8 cellular contexts compared by ENCODE assay signal in genomic region chr6:44128020-44128917, GRCh38. TPM values are rescaled to one million over a fixed set of nuclear protein-coding genes. Genes with fewer than 3 reads are reported as not detected.
DNase-seq lines count a peak whose midpoint lies in the region; ATAC-seq and TF ChIP-seq lines count a peak whose summit lies in the region.

No MANE protein-coding gene starts in this region.

- no peak for TF ChIP-seq RAD21 in IMR-90 (IDR thresholded peaks at IDR 0.05; ENCODE audit: low read length)

- H4K5ac ChIP-seq in IMR-90 (ENCODE audit: low read depth, low read length) = no peak overlapping the region

- H4K8ac ChIP-seq in IMR-90 (ENCODE audit: low read depth in 2 of 2, low read length in 2 of 2) = peak overlapping the region in 1 of 2 experiments; percentile 13; a peak in 1 of 4 replicates

- no peaks in the 10 kb centered on the region for H3K36me3 ChIP-seq in IMR-90 (ENCODE audit: control insufficient read depth, insufficient read depth, low read length)

- no peak overlapping the region for H2BK20ac ChIP-seq in IMR-90 (ENCODE audit: low read depth, low read length)

- peak overlapping the region; percentile 54; the same call in 1 of the 2 replicates for H3K23ac ChIP-seq in IMR-90 (ENCODE audit: low read depth, low read length)

- POLR2A ChIA-PET in IMR-90 (lab: Charles Lee; ENCODE audit: unreplicated experiment) = no interaction called here

- peak; percentile 6 to 18 for DNase-seq in SHP77 (lab: John Stamatoyannopoulos, UW)
- no peak for DNase-seq in SHP77 treated with DMSO at 0.1 percent for 48 hours (lab: John Stamatoyannopoulos, UW)
- DNase-seq in IMR-90 = no peak
- DNase-seq in activated T-cell treated with anti-CD3 and anti-CD28 coated beads, Interleukin-2, amount 50 U/mL, for 72 hours = peak; percentile 33 to 41
- peak; percentile 39 for DNase-seq in germinal center (ENCODE audit: low spot score)
- peak; percentile 8 for DNase-seq in occipital lobe (lab: John Stamatoyannopoulos, UW)
- no peak for DNase-seq in cerebellar nuclear complex (lab: John Stamatoyannopoulos, UW)

- H3K56ac ChIP-seq in IMR-90 (ENCODE audit: extremely low read depth, insufficient read depth, low read length) = no peak overlapping the region

- H3K4me1 Mint-ChIP-seq in activated T-cell treated with anti-CD3 and anti-CD28 coated beads, Interleukin-2, amount 50 U/mL, for 72 hours (ENCODE audit: low read depth) = peaks cover 50% of the 10 kb centered on the region

- no peak; the same call in 1 of the 2 replicates for TF ChIP-seq CTCF in IMR-90 (conservative IDR thresholded peaks at IDR 0.05; ENCODE audit: low read depth, low read length)

- in situ Hi-C loops in IMR-90 (cut with MboI; ENCODE audit: low sequenced_read_pairs) = no loop called here

- no peak overlapping the region for H4K91ac ChIP-seq in IMR-90 (ENCODE audit: insufficient read depth, low read depth, low read length)

- peak overlapping the region; percentile 67 for H3K4ac ChIP-seq in IMR-90 (ENCODE audit: low read depth, low read length)

- peak overlapping the region; percentile 93 for H2AFZ ChIP-seq in IMR-90 (replicated peaks; ENCODE audit: low read length, poor library complexity)

- H2AK9ac ChIP-seq in IMR-90 (replicated peaks; ENCODE audit: low read depth, low read length, poor library complexity) = peak overlapping the region; percentile 94

- intact Hi-C loops in IMR-90 (cut with micrococcal nuclease) = no loop called here

- ATAC-seq in IMR-90 (ENCODE audit: low read depth) = peak; percentile 50
- ATAC-seq in activated T-cell treated with anti-CD3 and anti-CD28 coated beads, Interleukin-2, amount 50 U/mL, for 72 hours (replicated peaks in 1 of 2) = no peak
- ATAC-seq in HG03460 (IDR thresholded peaks at IDR 0.05; ENCODE audit: unreplicated experiment) = no peak

- H3K9me3 Mint-ChIP-seq in activated T-cell treated with anti-CD3 and anti-CD28 coated beads, Interleukin-2, amount 50 U/mL, for 72 hours = no peaks in the 10 kb centered on the region

- no peak overlapping the region for H3K27ac Mint-ChIP-seq in activated T-cell treated with anti-CD3 and anti-CD28 coated beads, Interleukin-2, amount 50 U/mL, for 72 hours

- no peak overlapping the region for H2BK15ac ChIP-seq in IMR-90 (ENCODE audit: low read depth, low read length)

- H3K9ac ChIP-seq in IMR-90 (ENCODE audit: low read depth, low read length) = peak overlapping the region; percentile 94

- peak overlapping the region; percentile 18; the same call in 1 of the 2 replicates for H3K14ac ChIP-seq in IMR-90 (replicated peaks; ENCODE audit: low read depth, low read length)

- peaks cover 6 to 8% of the 10 kb centered on the region in 2 donors for H3K36me3 Mint-ChIP-seq in activated T-cell treated with anti-CD3 and anti-CD28 coated beads, Interleukin-2, amount 50 U/mL, for 72 hours (ENCODE audit: insufficient read depth in 2 of 2)

- no peak overlapping the region for H2BK120ac ChIP-seq in IMR-90 (ENCODE audit: low read depth, low read length)

- H3K9me1 ChIP-seq in IMR-90 (ENCODE audit: insufficient read depth, low read length) = no peaks in the 10 kb centered on the region; the same call in 1 of the 2 replicates

- H3K4me1 ChIP-seq in IMR-90 (ENCODE audit: control insufficient read depth, insufficient read depth, low read length) = peaks cover 19% of the 10 kb centered on the region

- H2BK5ac ChIP-seq in IMR-90 (ENCODE audit: low read depth, low read length, poor library complexity, severe bottlenecking) = peak overlapping the region; percentile 74

- H3K4me3 Mint-ChIP-seq in activated T-cell treated with anti-CD3 and anti-CD28 coated beads, Interleukin-2, amount 50 U/mL, for 72 hours = peak overlapping the region; percentile 80 to 90

- no peaks in the 10 kb centered on the region for H3K27me3 ChIP-seq in IMR-90 (ENCODE audit: control insufficient read depth, insufficient read depth, low read length)

- dilution Hi-C loops in IMR-90 (cut with HindIII; ENCODE audit: low sequenced_read_pairs, unreplicated experiment) = no loop called here

- H3K79me1 ChIP-seq in IMR-90 (ENCODE audit: low read depth in 1 of 2, low read length in 2 of 2) = peaks cover 44 to 76% of the 10 kb centered on the region in 2 experiments

- H3K27ac ChIP-seq in IMR-90 (ENCODE audit: insufficient read depth, low read length) = peak overlapping the region; percentile 84

- peak overlapping the region; percentile 92 for H3K4me2 ChIP-seq in IMR-90 (ENCODE audit: low read depth, low read length)

- no peak overlapping the region for H3K18ac ChIP-seq in IMR-90 (ENCODE audit: low read depth, low read length)

- no TSS peak for BruUV-seq in IMR-90 (replicated peaks; lab: Mats Ljungman, UMichigan)

- CTCF ChIA-PET in IMR-90 (lab: Yijun Ruan, JAX) = no interaction called here

- H3K27me3 Mint-ChIP-seq in activated T-cell treated with anti-CD3 and anti-CD28 coated beads, Interleukin-2, amount 50 U/mL, for 72 hours (ENCODE audit: low read depth) = no peaks in the 10 kb centered on the region

- no peak for TF ChIP-seq POLR2A in IMR-90 (IDR thresholded peaks at IDR 0.05; ENCODE audit: low read depth, low read length)

- no peaks in the 10 kb centered on the region for H3K9me3 ChIP-seq in IMR-90 (ENCODE audit: control insufficient read depth, insufficient read depth, low read length)

- H4K20me1 ChIP-seq in IMR-90 (ENCODE audit: insufficient read depth, low read length) = peaks cover 39% of the 10 kb centered on the region

- 0% methylated on average over 26 of the region's 49 CpGs; no CpG with 5 or more reads in 1 of the 2 experiments for WGBS in IMR-90 (ENCODE audit: extremely low coverage in 2 of 2, insufficient read length in 1 of 2), 2 experiments

- H3K4me3 ChIP-seq in IMR-90 (ENCODE audit: insufficient read depth, low read depth, low read length) = peak overlapping the region; percentile 94

- H2AK5ac ChIP-seq in IMR-90 (ENCODE audit: low read depth, low read length) = peak overlapping the region; percentile 62

TF ChIP-seq in IMR-90, 13 proteins besides CTCF, POLR2A, EP300 and RAD21:
- no peak for TF ChIP-seq MAFK (IDR thresholded peaks at IDR 0.05; ENCODE audit: low read depth, low read length)
- no peak for TF ChIP-seq MAZ (IDR thresholded peaks at IDR 0.05; ENCODE audit: borderline replicate concordance, low read depth, low read length)
- TF ChIP-seq, protein P1, sequence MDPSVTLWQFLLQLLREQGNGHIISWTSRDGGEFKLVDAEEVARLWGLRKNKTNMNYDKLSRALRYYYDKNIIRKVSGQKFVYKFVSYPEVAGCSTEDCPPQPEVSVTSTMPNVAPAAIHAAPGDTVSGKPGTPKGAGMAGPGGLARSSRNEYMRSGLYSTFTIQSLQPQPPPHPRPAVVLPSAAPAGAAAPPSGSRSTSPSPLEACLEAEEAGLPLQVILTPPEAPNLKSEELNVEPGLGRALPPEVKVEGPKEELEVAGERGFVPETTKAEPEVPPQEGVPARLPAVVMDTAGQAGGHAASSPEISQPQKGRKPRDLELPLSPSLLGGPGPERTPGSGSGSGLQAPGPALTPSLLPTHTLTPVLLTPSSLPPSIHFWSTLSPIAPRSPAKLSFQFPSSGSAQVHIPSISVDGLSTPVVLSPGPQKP (IDR thresholded peaks at IDR 0.05; ENCODE audit: borderline replicate concordance, low read depth, low read length) = no peak
- TF ChIP-seq CEBPB (IDR thresholded peaks at IDR 0.05; ENCODE audit: low read depth, low read length) = no peak
- no peak for TF ChIP-seq CHD1 (IDR thresholded peaks at IDR 0.05; ENCODE audit: low read depth, low read length)
- TF ChIP-seq RCOR1 (IDR thresholded peaks at IDR 0.05; ENCODE audit: insufficient replicate concordance, low read length) = no peak

RNA-seq across cellular contexts. Expression of gene TMEM63B, which starts 0.9 kb away (rescaled TPM):
- 12.2 and 12.8 TPM in 2 replicates for total RNA-seq in IMR-90 (2012; rRNA removed)
- 42.6 and 45.6 TPM in 2 replicates for polyA plus RNA-seq in IMR-90 (2012; rRNA removed)
- 18.6 and 55.2 TPM in 2 replicates for polyA plus RNA-seq in IMR-90 (2012; cell fraction: cytosol; rRNA removed)
- 129 TPM in 2 replicates for polyA plus RNA-seq in IMR-90 (2012; cell fraction: nucleus; rRNA removed; ENCODE audit: low replicate concordance)
- total RNA-seq in activated T-cell treated with anti-CD3 and anti-CD28 coated beads, Interleukin-2, amount 50 U/mL, for 72 hours = 10 to 100 TPM; 16.3 to 17.9 TPM
- 41.3 TPM for total RNA-seq in occipital lobe

RNA-seq across cellular contexts. Expression of gene MRPL14, which starts 1.0 kb away (rescaled TPM):
- total RNA-seq in IMR-90 (2012; rRNA removed) = 43.7 and 52.8 TPM in 2 replicates
- 87.9 and 102 TPM in 2 replicates for polyA plus RNA-seq in IMR-90 (2012; rRNA removed)
- polyA plus RNA-seq in IMR-90 (2012; cell fraction: cytosol; rRNA removed) = 107 and 112 TPM in 2 replicates
- 25.7 and 42.9 TPM in 2 replicates for polyA plus RNA-seq in IMR-90 (2012; cell fraction: nucleus; rRNA removed; ENCODE audit: low replicate concordance)
- 10 to 100 TPM; 31.6 to 33.6 TPM for total RNA-seq in activated T-cell treated with anti-CD3 and anti-CD28 coated beads, Interleukin-2, amount 50 U/mL, for 72 hours
- total RNA-seq in occipital lobe = 34.6 TPM

RNA-seq across cellular contexts. Expression of gene CAPN11, which starts 30.4 kb away (rescaled TPM):
- not detected in 2 replicates for total RNA-seq in IMR-90 (2012; rRNA removed)
- not detected in 2 replicates for polyA plus RNA-seq in IMR-90 (2012; rRNA removed)
- 0.01 TPM in 1 of 2 replicates, not detected in the other for polyA plus RNA-seq in IMR-90 (2012; cell fraction: cytosol; rRNA removed)
- 0.10 and 0.24 TPM in 2 replicates for polyA plus RNA-seq in IMR-90 (2012; cell fraction: nucleus; rRNA removed; ENCODE audit: low replicate concordance)
- total RNA-seq in activated T-cell treated with anti-CD3 and anti-CD28 coated beads, Interleukin-2, amount 50 U/mL, for 72 hours = under 1 TPM in 1 of 2 donors, not detected in 1; 0.39 TPM
- not detected for total RNA-seq in occipital lobe

Comparison
In these comparisons a context has a peak if more than half of its experiments do, and no peak if none do; other contexts are left out.
1. DNase-seq: peak in SHP77 (2 of 2), activated T-cell treated with anti-CD3 and anti-CD28 coated beads, Interleukin-2, amount 50 U/mL, for 72 hours (2 of 2), germinal center (single experiment) and occipital lobe (single experiment); none in SHP77 treated with DMSO at 0.1 percent for 48 hours (single experiment), IMR-90 (single experiment) and cerebellar nuclear complex (0 of 2).